1 cellular context compared by ENCODE assay signal in the genomic region with DNA sequence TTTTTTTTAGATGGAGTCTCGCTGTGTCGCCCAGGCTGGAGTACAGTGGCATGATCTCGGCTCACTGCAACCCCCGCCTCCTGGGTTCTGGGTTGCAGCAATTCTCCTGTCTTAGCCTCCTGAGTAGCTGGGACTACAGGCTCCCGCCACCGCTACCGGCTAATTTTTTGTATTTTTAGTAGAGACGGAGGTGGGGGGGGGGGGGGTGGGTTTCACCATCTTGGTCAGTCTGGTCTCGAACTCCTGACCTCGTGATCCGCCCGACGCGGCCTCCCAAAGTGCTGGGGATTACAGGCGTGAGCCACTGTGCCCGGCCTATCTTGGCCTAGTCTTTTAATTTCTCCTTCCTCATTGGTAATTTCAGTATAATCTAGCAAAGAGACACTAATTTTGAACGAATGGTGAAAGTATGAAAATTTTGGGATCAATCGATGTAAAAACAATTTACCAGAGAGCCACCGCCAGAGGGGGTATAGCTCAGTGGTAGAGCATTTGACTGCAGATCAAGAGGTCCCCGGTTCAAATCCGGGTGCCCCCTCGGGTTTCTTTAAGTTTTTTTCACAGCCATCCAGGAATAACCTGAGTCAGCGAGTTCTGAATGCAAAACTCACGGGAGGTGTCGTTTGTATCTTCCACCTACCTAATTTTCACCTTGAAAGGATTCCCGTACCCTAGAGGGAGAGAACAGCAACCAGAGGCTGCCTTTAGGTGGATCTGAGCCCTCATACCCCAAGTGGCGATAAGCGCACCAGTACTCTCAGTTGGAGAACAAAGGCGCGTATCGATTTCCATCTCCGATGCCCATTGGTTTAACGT.
TF ChIP-seq lines count a peak whose summit lies in the region.

No MANE protein-coding gene starts in this region.

TF ChIP-seq in GM12878, 131 proteins besides CTCF, POLR2A, EP300 and RAD21 (continued from another document and continues in another):
- TF ChIP-seq, protein P1, sequence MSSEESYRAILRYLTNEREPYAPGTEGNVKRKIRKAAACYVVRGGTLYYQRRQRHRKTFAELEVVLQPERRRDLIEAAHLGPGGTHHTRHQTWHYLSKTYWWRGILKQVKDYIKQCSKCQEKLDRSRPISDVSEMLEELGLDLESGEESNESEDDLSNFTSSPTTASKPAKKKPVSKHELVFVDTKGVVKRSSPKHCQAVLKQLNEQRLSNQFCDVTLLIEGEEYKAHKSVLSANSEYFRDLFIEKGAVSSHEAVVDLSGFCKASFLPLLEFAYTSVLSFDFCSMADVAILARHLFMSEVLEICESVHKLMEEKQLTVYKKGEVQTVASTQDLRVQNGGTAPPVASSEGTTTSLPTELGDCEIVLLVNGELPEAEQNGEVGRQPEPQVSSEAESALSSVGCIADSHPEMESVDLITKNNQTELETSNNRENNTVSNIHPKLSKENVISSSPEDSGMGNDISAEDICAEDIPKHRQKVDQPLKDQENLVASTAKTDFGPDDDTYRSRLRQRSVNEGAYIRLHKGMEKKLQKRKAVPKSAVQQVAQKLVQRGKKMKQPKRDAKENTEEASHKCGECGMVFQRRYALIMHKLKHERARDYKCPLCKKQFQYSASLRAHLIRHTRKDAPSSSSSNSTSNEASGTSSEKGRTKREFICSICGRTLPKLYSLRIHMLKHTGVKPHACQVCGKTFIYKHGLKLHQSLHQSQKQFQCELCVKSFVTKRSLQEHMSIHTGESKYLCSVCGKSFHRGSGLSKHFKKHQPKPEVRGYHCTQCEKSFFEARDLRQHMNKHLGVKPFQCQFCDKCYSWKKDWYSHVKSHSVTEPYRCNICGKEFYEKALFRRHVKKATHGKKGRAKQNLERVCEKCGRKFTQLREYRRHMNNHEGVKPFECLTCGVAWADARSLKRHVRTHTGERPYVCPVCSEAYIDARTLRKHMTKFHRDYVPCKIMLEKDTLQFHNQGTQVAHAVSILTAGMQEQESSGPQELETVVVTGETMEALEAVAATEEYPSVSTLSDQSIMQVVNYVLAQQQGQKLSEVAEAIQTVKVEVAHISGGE (CRISPR knock-in tag; IDR thresholded peaks at IDR 0.05): no peak
- TF ChIP-seq, protein P2, sequence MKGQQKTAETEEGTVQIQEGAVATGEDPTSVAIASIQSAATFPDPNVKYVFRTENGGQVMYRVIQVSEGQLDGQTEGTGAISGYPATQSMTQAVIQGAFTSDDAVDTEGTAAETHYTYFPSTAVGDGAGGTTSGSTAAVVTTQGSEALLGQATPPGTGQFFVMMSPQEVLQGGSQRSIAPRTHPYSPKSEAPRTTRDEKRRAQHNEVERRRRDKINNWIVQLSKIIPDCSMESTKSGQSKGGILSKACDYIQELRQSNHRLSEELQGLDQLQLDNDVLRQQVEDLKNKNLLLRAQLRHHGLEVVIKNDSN (IDR thresholded peaks at IDR 0.05; ENCODE audit: borderline replicate concordance, extremely low read length, insufficient read depth, low read depth, low read length): no peak
- 0 out of 2 replicates have a peak, but pooled peaks have one; percentile 5 for TF ChIP-seq CREB1 (IDR thresholded peaks at IDR 0.05; ENCODE audit: low read depth)
- no peak for TF ChIP-seq PML (IDR thresholded peaks at IDR 0.05; ENCODE audit: low read length)
- TF ChIP-seq, protein P3, sequence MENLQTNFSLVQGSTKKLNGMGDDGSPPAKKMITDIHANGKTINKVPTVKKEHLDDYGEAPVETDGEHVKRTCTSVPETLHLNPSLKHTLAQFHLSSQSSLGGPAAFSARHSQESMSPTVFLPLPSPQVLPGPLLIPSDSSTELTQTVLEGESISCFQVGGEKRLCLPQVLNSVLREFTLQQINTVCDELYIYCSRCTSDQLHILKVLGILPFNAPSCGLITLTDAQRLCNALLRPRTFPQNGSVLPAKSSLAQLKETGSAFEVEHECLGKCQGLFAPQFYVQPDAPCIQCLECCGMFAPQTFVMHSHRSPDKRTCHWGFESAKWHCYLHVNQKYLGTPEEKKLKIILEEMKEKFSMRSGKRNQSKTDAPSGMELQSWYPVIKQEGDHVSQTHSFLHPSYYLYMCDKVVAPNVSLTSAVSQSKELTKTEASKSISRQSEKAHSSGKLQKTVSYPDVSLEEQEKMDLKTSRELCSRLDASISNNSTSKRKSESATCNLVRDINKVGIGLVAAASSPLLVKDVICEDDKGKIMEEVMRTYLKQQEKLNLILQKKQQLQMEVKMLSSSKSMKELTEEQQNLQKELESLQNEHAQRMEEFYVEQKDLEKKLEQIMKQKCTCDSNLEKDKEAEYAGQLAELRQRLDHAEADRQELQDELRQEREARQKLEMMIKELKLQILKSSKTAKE (IDR thresholded peaks at IDR 0.05; ENCODE audit: low read depth, poor library complexity, severe bottlenecking): peak; percentile 88
- TF ChIP-seq RUNX3 (IDR thresholded peaks at IDR 0.05; ENCODE audit: low read length): peak; percentile 56
- 0 out of 2 replicates have a peak, but pooled peaks have one; percentile 9 for TF ChIP-seq JUNB (IDR thresholded peaks at IDR 0.05)
- no peak; the same call in 1 of the 2 replicates for TF ChIP-seq ATF7 (IDR thresholded peaks at IDR 0.05; ENCODE audit: low read depth)
- TF ChIP-seq FOS (IDR thresholded peaks at IDR 0.05; ENCODE audit: borderline replicate concordance, extremely low read depth, insufficient read length): no peak
- TF ChIP-seq POLR2AphosphoS5 (IDR thresholded peaks at IDR 0.05; ENCODE audit: low read length): no peak
- TF ChIP-seq RELB (IDR thresholded peaks at IDR 0.05; ENCODE audit: low read depth): no peak
- no peak for TF ChIP-seq YBX1 (IDR thresholded peaks at IDR 0.05)
- TF ChIP-seq TBL1XR1 (IDR thresholded peaks at IDR 0.05; ENCODE audit: low read depth, low read length): peak; percentile 83
- no peak for TF ChIP-seq BRCA1 (IDR thresholded peaks at IDR 0.05; ENCODE audit: low read depth, low read length)
- no peak for TF ChIP-seq MLLT1 (IDR thresholded peaks at IDR 0.05)
- TF ChIP-seq HDAC6 (IDR thresholded peaks at IDR 0.05; ENCODE audit: unreplicated experiment): no peak
- no peak for TF ChIP-seq ZNF274 (IDR thresholded peaks at IDR 0.05; ENCODE audit: insufficient read depth, insufficient read length)
- TF ChIP-seq MYC (IDR thresholded peaks at IDR 0.05; ENCODE audit: insufficient read depth, insufficient read length, insufficient replicate concordance, low read length, severe bottlenecking): no peak
- no peak for TF ChIP-seq MEF2B (IDR thresholded peaks at IDR 0.05; ENCODE audit: partially characterized antibody, poor library complexity, severe bottlenecking)
- TF ChIP-seq CHD2 (IDR thresholded peaks at IDR 0.05; ENCODE audit: borderline replicate concordance, low read depth, low read length): no peak
- TF ChIP-seq KAT2A (conservative IDR thresholded peaks at IDR 0.05; ENCODE audit: control insufficient read depth, low read depth, low read length): no peak
- TF ChIP-seq MYB (IDR thresholded peaks at IDR 0.05; ENCODE audit: borderline replicate concordance, low read depth, low read length): no peak
- no peak for TF ChIP-seq SRF (IDR thresholded peaks at IDR 0.05; ENCODE audit: low read depth in 2 of 2, low read length in 2 of 2)
- 0 out of 2 replicates have a peak, but pooled peaks have one; percentile 18 for TF ChIP-seq IRF4 (IDR thresholded peaks at IDR 0.05; ENCODE audit: low read depth, low read length)
- no peak for TF ChIP-seq RCOR1 (conservative IDR thresholded peaks at IDR 0.05; ENCODE audit: low read depth, low read length)
- peak; percentile 98 for TF ChIP-seq SMARCA5 (IDR thresholded peaks at IDR 0.05)
- TF ChIP-seq, protein P4, sequence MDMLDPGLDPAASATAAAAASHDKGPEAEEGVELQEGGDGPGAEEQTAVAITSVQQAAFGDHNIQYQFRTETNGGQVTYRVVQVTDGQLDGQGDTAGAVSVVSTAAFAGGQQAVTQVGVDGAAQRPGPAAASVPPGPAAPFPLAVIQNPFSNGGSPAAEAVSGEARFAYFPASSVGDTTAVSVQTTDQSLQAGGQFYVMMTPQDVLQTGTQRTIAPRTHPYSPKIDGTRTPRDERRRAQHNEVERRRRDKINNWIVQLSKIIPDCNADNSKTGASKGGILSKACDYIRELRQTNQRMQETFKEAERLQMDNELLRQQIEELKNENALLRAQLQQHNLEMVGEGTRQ (IDR thresholded peaks at IDR 0.05; ENCODE audit: borderline replicate concordance, low read depth, low read length): no peak
- no peak for TF ChIP-seq BCL11A (IDR thresholded peaks at IDR 0.05; ENCODE audit: low read depth, low read length)
- TF ChIP-seq EGR1 (IDR thresholded peaks at IDR 0.05; ENCODE audit: borderline replicate concordance in 1 of 2, low read depth in 2 of 2, low read length in 2 of 2): no peak
- TF ChIP-seq RFX5 (IDR thresholded peaks at IDR 0.05; ENCODE audit: low read depth, low read length): no peak
- TF ChIP-seq PAX8 (IDR thresholded peaks at IDR 0.05): no peak
- no peak for TF ChIP-seq SIN3A (IDR thresholded peaks at IDR 0.05; ENCODE audit: low read depth, low read length)
- TF ChIP-seq, protein P5, sequence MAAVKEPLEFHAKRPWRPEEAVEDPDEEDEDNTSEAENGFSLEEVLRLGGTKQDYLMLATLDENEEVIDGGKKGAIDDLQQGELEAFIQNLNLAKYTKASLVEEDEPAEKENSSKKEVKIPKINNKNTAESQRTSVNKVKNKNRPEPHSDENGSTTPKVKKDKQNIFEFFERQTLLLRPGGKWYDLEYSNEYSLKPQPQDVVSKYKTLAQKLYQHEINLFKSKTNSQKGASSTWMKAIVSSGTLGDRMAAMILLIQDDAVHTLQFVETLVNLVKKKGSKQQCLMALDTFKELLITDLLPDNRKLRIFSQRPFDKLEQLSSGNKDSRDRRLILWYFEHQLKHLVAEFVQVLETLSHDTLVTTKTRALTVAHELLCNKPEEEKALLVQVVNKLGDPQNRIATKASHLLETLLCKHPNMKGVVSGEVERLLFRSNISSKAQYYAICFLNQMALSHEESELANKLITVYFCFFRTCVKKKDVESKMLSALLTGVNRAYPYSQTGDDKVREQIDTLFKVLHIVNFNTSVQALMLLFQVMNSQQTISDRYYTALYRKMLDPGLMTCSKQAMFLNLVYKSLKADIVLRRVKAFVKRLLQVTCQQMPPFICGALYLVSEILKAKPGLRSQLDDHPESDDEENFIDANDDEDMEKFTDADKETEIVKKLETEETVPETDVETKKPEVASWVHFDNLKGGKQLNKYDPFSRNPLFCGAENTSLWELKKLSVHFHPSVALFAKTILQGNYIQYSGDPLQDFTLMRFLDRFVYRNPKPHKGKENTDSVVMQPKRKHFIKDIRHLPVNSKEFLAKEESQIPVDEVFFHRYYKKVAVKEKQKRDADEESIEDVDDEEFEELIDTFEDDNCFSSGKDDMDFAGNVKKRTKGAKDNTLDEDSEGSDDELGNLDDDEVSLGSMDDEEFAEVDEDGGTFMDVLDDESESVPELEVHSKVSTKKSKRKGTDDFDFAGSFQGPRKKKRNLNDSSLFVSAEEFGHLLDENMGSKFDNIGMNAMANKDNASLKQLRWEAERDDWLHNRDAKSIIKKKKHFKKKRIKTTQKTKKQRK (IDR thresholded peaks at IDR 0.05; ENCODE audit: low read depth, low read length): no peak
- TF ChIP-seq GABPA (IDR thresholded peaks at IDR 0.05; ENCODE audit: low read depth): peak; percentile 56; the same call in 1 of the 2 replicates
- TF ChIP-seq JUND (IDR thresholded peaks at IDR 0.05; ENCODE audit: low read depth, low read length): no peak
- TF ChIP-seq NFYA (IDR thresholded peaks at IDR 0.05; ENCODE audit: borderline replicate concordance, low read depth, low read length): no peak
- TF ChIP-seq, protein P6, sequence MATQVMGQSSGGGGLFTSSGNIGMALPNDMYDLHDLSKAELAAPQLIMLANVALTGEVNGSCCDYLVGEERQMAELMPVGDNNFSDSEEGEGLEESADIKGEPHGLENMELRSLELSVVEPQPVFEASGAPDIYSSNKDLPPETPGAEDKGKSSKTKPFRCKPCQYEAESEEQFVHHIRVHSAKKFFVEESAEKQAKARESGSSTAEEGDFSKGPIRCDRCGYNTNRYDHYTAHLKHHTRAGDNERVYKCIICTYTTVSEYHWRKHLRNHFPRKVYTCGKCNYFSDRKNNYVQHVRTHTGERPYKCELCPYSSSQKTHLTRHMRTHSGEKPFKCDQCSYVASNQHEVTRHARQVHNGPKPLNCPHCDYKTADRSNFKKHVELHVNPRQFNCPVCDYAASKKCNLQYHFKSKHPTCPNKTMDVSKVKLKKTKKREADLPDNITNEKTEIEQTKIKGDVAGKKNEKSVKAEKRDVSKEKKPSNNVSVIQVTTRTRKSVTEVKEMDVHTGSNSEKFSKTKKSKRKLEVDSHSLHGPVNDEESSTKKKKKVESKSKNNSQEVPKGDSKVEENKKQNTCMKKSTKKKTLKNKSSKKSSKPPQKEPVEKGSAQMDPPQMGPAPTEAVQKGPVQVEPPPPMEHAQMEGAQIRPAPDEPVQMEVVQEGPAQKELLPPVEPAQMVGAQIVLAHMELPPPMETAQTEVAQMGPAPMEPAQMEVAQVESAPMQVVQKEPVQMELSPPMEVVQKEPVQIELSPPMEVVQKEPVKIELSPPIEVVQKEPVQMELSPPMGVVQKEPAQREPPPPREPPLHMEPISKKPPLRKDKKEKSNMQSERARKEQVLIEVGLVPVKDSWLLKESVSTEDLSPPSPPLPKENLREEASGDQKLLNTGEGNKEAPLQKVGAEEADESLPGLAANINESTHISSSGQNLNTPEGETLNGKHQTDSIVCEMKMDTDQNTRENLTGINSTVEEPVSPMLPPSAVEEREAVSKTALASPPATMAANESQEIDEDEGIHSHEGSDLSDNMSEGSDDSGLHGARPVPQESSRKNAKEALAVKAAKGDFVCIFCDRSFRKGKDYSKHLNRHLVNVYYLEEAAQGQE (IDR thresholded peaks at IDR 0.05; ENCODE audit: low read depth, low read length): no peak
- no peak for TF ChIP-seq WRNIP1 (IDR thresholded peaks at IDR 0.05; ENCODE audit: borderline replicate concordance, low read depth, low read length)
- TF ChIP-seq NFIC (IDR thresholded peaks at IDR 0.05; ENCODE audit: low read depth, low read length): no peak; the same call in 1 of the 2 replicates
- TF ChIP-seq TCF3 (IDR thresholded peaks at IDR 0.05; ENCODE audit: borderline replicate concordance, insufficient read depth, low read depth, low read length): no peak
